ENCODE assay signal across 8 cellular contexts in the genomic region with DNA sequence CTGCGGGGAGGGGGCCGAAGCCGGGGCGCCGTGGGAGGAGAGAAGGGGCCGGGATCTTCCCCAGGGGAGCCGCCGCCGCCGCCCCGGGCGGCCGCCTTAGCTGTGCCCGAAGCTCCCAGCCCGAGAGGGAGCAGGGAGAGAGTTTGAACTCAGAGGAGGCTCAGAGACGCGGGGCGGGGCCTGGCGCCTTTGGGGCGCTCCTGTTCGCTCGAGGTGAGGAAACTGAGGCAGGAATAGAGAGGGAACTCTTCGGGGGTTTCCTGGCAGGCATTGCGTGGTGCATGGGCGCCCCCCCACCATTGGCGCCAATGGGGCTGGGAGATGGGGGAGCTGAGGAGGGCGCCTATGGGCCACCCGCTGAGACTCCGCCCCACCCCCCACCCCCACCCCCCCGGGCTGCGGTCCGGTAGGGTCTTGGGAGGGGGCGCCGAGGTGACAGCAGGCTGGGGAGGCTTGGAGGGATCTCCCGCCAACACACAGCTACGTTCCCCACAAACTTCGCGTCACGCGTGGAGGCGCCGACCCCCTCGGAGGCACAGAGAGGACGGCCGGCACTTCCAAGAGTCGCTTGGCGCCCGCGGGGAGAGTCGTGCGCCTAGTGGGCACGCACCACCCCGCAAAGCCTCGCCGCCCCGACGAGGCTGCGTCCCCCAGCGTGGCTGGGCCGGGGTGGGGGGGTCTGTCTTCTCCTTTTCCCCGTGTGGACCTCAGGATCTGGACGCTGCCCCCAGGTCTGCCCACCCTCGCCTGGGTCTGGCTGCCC. TPM values are rescaled to one million over a fixed set of nuclear protein-coding genes. Genes with fewer than 3 reads are reported as not detected.
DNase-seq lines count a peak whose midpoint lies in the region; ATAC-seq and TF ChIP-seq lines count a peak whose summit lies in the region.

No MANE protein-coding gene starts in this region.

- peaks cover 17% of the 10 kb centered on the region for H4K20me1 ChIP-seq in smooth muscle cell (ENCODE audit: low read depth)

- peak overlapping the region; percentile 99 for H3K4me2 ChIP-seq in smooth muscle cell

- H3K27ac Mint-ChIP-seq in brain = peak overlapping the region in 4 of 5 experiments; percentile 58 to 94 (median 92)

- DNase-seq in RKO (ENCODE audit: low spot score) (peak; percentile 55), iris pigment epithelial cell (ENCODE audit: low read depth) (peak; percentile 37), smooth muscle cell (lab: John Stamatoyannopoulos, UW; ENCODE audit: unreplicated experiment) (no peak), SIG-M5 treated with dmso at 0.1 percent for 504 hours (lab: John Stamatoyannopoulos, UW; ENCODE audit: unreplicated experiment) (no peak), iPS-NIHi7 (ENCODE audit: extremely low spot score) (no peak)

- peaks cover 37% of the 10 kb centered on the region for H3K4me1 Mint-ChIP-seq in brain

- H3K36me3 ChIP-seq in smooth muscle cell (ENCODE audit: low read depth) = no peaks in the 10 kb centered on the region

- peaks cover 6% of the 10 kb centered on the region for H3K4me1 ChIP-seq in smooth muscle cell (ENCODE audit: low read depth)

- WGBS in smooth muscle cell (ENCODE audit: low lambda C conversion rate) = 3% methylated on average over 49 of the region's 63 CpGs

- no peak for TF ChIP-seq CTCF in brain (conservative IDR thresholded peaks at IDR 0.05)
- TF ChIP-seq CTCF in smooth muscle cell (IDR thresholded peaks at IDR 0.05; ENCODE audit: borderline replicate concordance, insufficient read depth, poor library complexity, severe bottlenecking) = no peak

- H3K9me3 ChIP-seq in smooth muscle cell (replicated peaks; ENCODE audit: low read depth) = no peaks in the 10 kb centered on the region

- H3K4me3 ChIP-seq in smooth muscle cell = peak overlapping the region; percentile 95

- no peaks in the 10 kb centered on the region for H3K36me3 Mint-ChIP-seq in brain

- ATAC-seq in GM19328 (IDR thresholded peaks at IDR 0.05; ENCODE audit: unreplicated experiment) (peak; percentile 0), GM21825 (IDR thresholded peaks at IDR 0.05; ENCODE audit: unreplicated experiment) (no peak)

- peaks cover 30% of the 10 kb centered on the region for H3F3A ChIP-seq in smooth muscle cell (ENCODE audit: low read depth)

- peaks cover 33% of the 10 kb centered on the region for H3K27me3 Mint-ChIP-seq in brain

- H3K79me2 ChIP-seq in smooth muscle cell (ENCODE audit: low read depth) = peaks cover 28% of the 10 kb centered on the region

- H3K9me3 Mint-ChIP-seq in brain = peaks cover 0 to 3% (median 0%) of the 10 kb centered on the region in 5 experiments

- peak overlapping the region; percentile 66 for H2AFZ ChIP-seq in smooth muscle cell (ENCODE audit: low read depth)

- peak overlapping the region; percentile 88 for H3K9ac ChIP-seq in smooth muscle cell (ENCODE audit: low read depth)

- no peaks in the 10 kb centered on the region for H3K27me3 ChIP-seq in smooth muscle cell (ENCODE audit: low read depth)

- peak overlapping the region; percentile 98 for H3K27ac ChIP-seq in smooth muscle cell (ENCODE audit: low read depth)

- H3K4me3 Mint-ChIP-seq in brain = peak overlapping the region; percentile 90 to 94 (median 92)

RNA-seq across cellular contexts. Expression of a gene that starts 0.7 kb away (rescaled TPM):
- polyA plus RNA-seq in brain (ENCODE audit: insufficient read depth, low read depth, low replicate concordance) (44.4 TPM), smooth muscle cell (18.7 and 20.3 TPM in 2 replicates)
- 62.5 and 70.9 TPM in 2 replicates for total RNA-seq in smooth muscle cell

RNA-seq across cellular contexts. Expression of a gene that starts 18.3 kb away (rescaled TPM):
- polyA plus RNA-seq in brain (ENCODE audit: insufficient read depth, low read depth, low replicate concordance) = 1.7 TPM
- 0.31 TPM in 1 of 2 replicates, not detected in the other for total RNA-seq in smooth muscle cell
- polyA plus RNA-seq in smooth muscle cell = 0.14 and 0.38 TPM in 2 replicates

RNA-seq across cellular contexts. Expression of a gene that starts 18.6 kb away (rescaled TPM):
- not detected for polyA plus RNA-seq in brain (ENCODE audit: insufficient read depth, low read depth, low replicate concordance)
- not detected in 2 replicates for total RNA-seq in smooth muscle cell
- polyA plus RNA-seq in smooth muscle cell = 0.14 and 0.15 TPM in 2 replicates

RNA-seq across cellular contexts. Expression of a gene that starts 43.7 kb away (rescaled TPM):
- polyA plus RNA-seq in brain (ENCODE audit: insufficient read depth, low read depth, low replicate concordance) (not detected), smooth muscle cell (0.18 and 0.25 TPM in 2 replicates)
- not detected in 2 replicates for total RNA-seq in smooth muscle cell

Comparison
In these comparisons a context has a peak if more than half of its experiments do, and no peak if none do; other contexts are left out.
1. DNase-seq: peak in RKO (single experiment) and iris pigment epithelial cell (single experiment); none in smooth muscle cell (single experiment), SIG-M5 treated with dmso at 0.1 percent for 504 hours (single experiment) and iPS-NIHi7 (single experiment).